In the genomic region with DNA sequence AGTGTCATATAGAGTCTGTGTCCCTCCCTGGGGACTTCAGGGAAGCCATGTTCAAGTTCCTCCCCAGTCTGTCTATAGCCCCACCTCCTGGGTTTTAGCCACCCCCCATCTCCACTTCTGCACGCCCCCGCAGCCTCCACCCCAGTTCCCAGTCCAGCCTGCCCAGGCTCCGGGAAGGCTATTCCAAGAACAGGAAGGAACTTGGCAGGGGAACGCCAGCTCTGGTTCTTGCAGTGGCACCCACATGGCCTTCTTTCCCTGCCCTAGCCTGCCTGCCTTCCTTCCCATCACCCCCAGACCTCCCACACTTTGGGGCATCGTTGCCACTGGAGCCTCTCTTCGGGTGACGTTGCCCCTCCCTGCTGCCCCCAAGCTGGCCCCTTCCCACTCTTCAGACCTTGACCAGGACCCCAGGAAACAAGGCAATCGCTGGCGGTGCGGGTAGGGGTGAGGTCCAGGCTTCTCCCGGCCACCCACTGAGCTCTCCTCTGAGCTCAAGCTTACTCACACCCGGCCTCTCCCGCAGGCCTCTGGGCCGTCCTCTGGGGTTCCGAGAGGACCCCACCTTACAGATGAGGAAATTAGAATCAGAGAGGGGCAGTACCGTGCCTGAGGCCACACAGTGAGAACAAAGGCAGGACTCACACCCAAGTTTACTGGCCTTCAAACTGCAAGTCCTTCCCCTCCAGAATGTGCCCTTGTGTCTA, we compare ENCODE assay signal across 1 cellular context.
TF ChIP-seq lines count a peak whose summit lies in the region.

No MANE protein-coding gene starts in this region.

TF ChIP-seq in HCT116, 20 proteins besides CTCF, POLR2A, EP300 and RAD21:
- TF ChIP-seq CEBPB (IDR thresholded peaks at IDR 0.05; ENCODE audit: low read depth) (no peak), EGR1 (IDR thresholded peaks at IDR 0.05; ENCODE audit: low read depth) (no peak; the same call in 1 of the 2 replicates), POLR2AphosphoS5 (IDR thresholded peaks at IDR 0.05; ENCODE audit: low read depth, low read length) (no peak), FOSL1 (IDR thresholded peaks at IDR 0.05; ENCODE audit: low read depth) (no peak), JUND (IDR thresholded peaks at IDR 0.05) (no peak), SIN3A (IDR thresholded peaks at IDR 0.05; ENCODE audit: low read depth) (no peak)
- TF ChIP-seq, protein P1, sequence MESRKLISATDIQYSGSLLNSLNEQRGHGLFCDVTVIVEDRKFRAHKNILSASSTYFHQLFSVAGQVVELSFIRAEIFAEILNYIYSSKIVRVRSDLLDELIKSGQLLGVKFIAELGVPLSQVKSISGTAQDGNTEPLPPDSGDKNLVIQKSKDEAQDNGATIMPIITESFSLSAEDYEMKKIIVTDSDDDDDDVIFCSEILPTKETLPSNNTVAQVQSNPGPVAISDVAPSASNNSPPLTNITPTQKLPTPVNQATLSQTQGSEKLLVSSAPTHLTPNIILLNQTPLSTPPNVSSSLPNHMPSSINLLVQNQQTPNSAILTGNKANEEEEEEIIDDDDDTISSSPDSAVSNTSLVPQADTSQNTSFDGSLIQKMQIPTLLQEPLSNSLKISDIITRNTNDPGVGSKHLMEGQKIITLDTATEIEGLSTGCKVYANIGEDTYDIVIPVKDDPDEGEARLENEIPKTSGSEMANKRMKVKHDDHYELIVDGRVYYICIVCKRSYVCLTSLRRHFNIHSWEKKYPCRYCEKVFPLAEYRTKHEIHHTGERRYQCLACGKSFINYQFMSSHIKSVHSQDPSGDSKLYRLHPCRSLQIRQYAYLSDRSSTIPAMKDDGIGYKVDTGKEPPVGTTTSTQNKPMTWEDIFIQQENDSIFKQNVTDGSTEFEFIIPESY (IDR thresholded peaks at IDR 0.05; ENCODE audit: extremely low read depth, insufficient replicate concordance, low read length): no peak
